ENCODE assay signal across 17 cellular contexts in genomic region chr7:77238703-77239136, GRCh38. TPM values are rescaled to one million over a fixed set of nuclear protein-coding genes. Genes with fewer than 3 reads are reported as not detected.
DNase-seq lines count a peak whose midpoint lies in the region; ATAC-seq and TF ChIP-seq lines count a peak whose summit lies in the region.
"Had no signal": no experiment of that assay in that cellular context is flagged by ENCODE, and none has a peak within 500 bp of the region (broad histone marks: within the 10 kb centered on the region; RNA-seq: fewer than 3 reads in every experiment).

No MANE protein-coding gene starts in this region.

- DNase-seq in EH (ENCODE audit: low read depth) (peak; percentile 23), MV-4-11 (lab: John Stamatoyannopoulos, UW) (peak; percentile 100), NCI-H1105 treated with DMSO at 0.1 percent for 48 hours (lab: John Stamatoyannopoulos, UW) (no peak), NCI-H2081 (lab: John Stamatoyannopoulos, UW) (no peak)
- DNase-seq: activated CD4-positive, CD25-positive, alpha-beta regulatory T cell; activated CD8-positive, alpha-beta memory T cell treated with anti-CD3 and anti-CD28 coated beads, Interleukin-2, amount 50 U/mL, for 4 hours; BE2C; H9; NCI-H1092; NCI-H510A treated with DMSO at 0.1 percent for 48 hours; SHP77; stimulated activated CD4-positive, alpha-beta T cell treated with anti-CD3 and anti-CD28 coated beads, Interleukin-2, amount 100 ng/mL, for 48 hours had no signal

- 71 to 80% methylated on average over 1 of the region's 2 CpGs for WGBS in gastroesophageal sphincter (ENCODE audit: low coverage in 1 of 2), 2 donors

- H3K4me1 ChIP-seq in gastroesophageal sphincter (peaks cover 0 to 46% (median 3%) of the 10 kb centered on the region in 3 donors), neutrophil (ENCODE audit: control insufficient read depth in 1 of 2, insufficient read depth in 1 of 2, low read depth in 1 of 2, low read length in 1 of 2) (peaks cover 38 to 44% of the 10 kb centered on the region in 2 experiments)
- H3K4me1 ChIP-seq: BE2C had no signal

- TF ChIP-seq POLR2A in gastroesophageal sphincter (IDR thresholded peaks at IDR 0.05), result no peak

- H3K27ac ChIP-seq in gastroesophageal sphincter, result peak overlapping the region in 3 of 4 donors; percentile 50 to 63 (median 57)
- peak overlapping the region; percentile 89 for H3K27ac ChIP-seq in neutrophil

- TF ChIP-seq CTCF in gastroesophageal sphincter (IDR thresholded peaks at IDR 0.05) (no peak), neutrophil (IDR thresholded peaks at IDR 0.05) (no peak)

- no peaks in the 10 kb centered on the region for H3K27me3 ChIP-seq in gastroesophageal sphincter
- H3K27me3 ChIP-seq in neutrophil, result no peaks in the 10 kb centered on the region
- H3K27me3 ChIP-seq: BE2C had no signal

- TF ChIP-seq EP300 in gastroesophageal sphincter (IDR thresholded peaks at IDR 0.05), result no peak

- ATAC-seq in gastroesophageal sphincter, result peak; percentile 65
- ATAC-seq in GM18909 (IDR thresholded peaks at IDR 0.05; ENCODE audit: poor library complexity, unreplicated experiment), result no peak
- no peak for ATAC-seq in HG03469 (IDR thresholded peaks at IDR 0.05; ENCODE audit: unreplicated experiment)
- ATAC-seq: stimulated activated effector memory CD8-positive, alpha-beta T cell treated with anti-CD3 and anti-CD28 coated beads, Interleukin-12 subunit alpha, Interleukin-12 subunit beta, amount 100 ng/mL, for 72 hours had no signal

- no peak overlapping the region for H3K4me3 ChIP-seq in gastroesophageal sphincter
- H3K4me3 ChIP-seq in neutrophil (ENCODE audit: low read depth in 1 of 2, low read length in 1 of 2), result peak overlapping the region; percentile 40 to 46

- H3K9me3 ChIP-seq in gastroesophageal sphincter (no peaks in the 10 kb centered on the region), neutrophil (no peaks in the 10 kb centered on the region)
- H3K9me3 ChIP-seq: BE2C had no signal

- no peaks in the 10 kb centered on the region for H3K36me3 ChIP-seq in gastroesophageal sphincter
- no peaks in the 10 kb centered on the region for H3K36me3 ChIP-seq in neutrophil
- H3K36me3 ChIP-seq: BE2C had no signal

RNA-seq across cellular contexts. Expression of gene FGL2, which starts 39.1 kb away (rescaled TPM):
- 100 to 1,000 TPM; 199 to 756 (median 378) TPM for total RNA-seq in gastroesophageal sphincter
- total RNA-seq: H9 had no signal

Comparison
In these comparisons a context has a peak if more than half of its experiments do, and no peak if none do; other contexts are left out.
1. DNase-seq: peak in EH (single experiment) and MV-4-11 (single experiment); none in NCI-H1105 treated with DMSO at 0.1 percent for 48 hours (single experiment) and NCI-H2081 (0 of 2).
2. H3K4me3 ChIP-seq: peak in neutrophil (2 of 2); none in gastroesophageal sphincter (0 of 2).